In genomic region chr1:21814981-21815583, GRCh38 we compare ENCODE assay signal across 10 cellular contexts. TPM values are rescaled to one million over a fixed set of nuclear protein-coding genes. Genes with fewer than 3 reads are reported as not detected.
DNase-seq lines count a peak whose midpoint lies in the region; ATAC-seq, FAIRE-seq and TF ChIP-seq lines count a peak whose summit lies in the region.
"Had no signal": no experiment of that assay in that cellular context is flagged by ENCODE, and none has a peak within 500 bp of the region (broad histone marks: within the 10 kb centered on the region; RNA-seq: fewer than 3 reads in every experiment).

No MANE protein-coding gene starts in this region.

- no peak overlapping the region for H2AFZ ChIP-seq in astrocyte (ENCODE audit: low read depth, low read length)

- intact Hi-C loops in thyroid gland (cut with DNase I) (no loop called here), sciatic nerve (cut with DNase I) (no loop called here)

- H3K79me2 ChIP-seq in astrocyte (ENCODE audit: insufficient read depth, low read length), result no peaks in the 10 kb centered on the region

- WGBS in thyroid gland, 2 donors, result 92 to 95% methylated on average over 15 of the region's 15 CpGs

- no peak for TF ChIP-seq CTCF in astrocyte (IDR thresholded peaks at IDR 0.05; ENCODE audit: insufficient read depth, low read depth, low read length)
- no peak for TF ChIP-seq CTCF in thyroid gland (IDR thresholded peaks at IDR 0.05)

- no peaks in the 10 kb centered on the region for H3K36me3 Mint-ChIP-seq in CD4-positive, CD25-positive, alpha-beta regulatory T cell
- H3K36me3 Mint-ChIP-seq in astrocyte (ENCODE audit: low read depth, unreplicated experiment) (peaks cover 5% of the 10 kb centered on the region), naive B cell (no peaks in the 10 kb centered on the region)

- H3K4me1 Mint-ChIP-seq in CD4-positive, CD25-positive, alpha-beta regulatory T cell, result peaks cover 0 to 7% (median 1%) of the 10 kb centered on the region in 4 donors
- H3K4me1 Mint-ChIP-seq in astrocyte (ENCODE audit: low read depth, unreplicated experiment), result peaks cover 21% of the 10 kb centered on the region
- H3K4me1 Mint-ChIP-seq in naive B cell, result peaks cover 12 to 24% (median 17%) of the 10 kb centered on the region in 3 donors

- no peaks in the 10 kb centered on the region for H3K4me1 ChIP-seq in CD4-positive, CD25-positive, alpha-beta regulatory T cell (ENCODE audit: control insufficient read depth, insufficient read depth, low read length, poor library complexity, severe bottlenecking)
- H3K4me1 ChIP-seq in astrocyte (ENCODE audit: insufficient read depth, low read length), result peaks cover 11% of the 10 kb centered on the region
- H3K4me1 ChIP-seq in thyroid gland, result peaks cover 6 to 7% of the 10 kb centered on the region in 2 donors

- TF ChIP-seq POLR2A in thyroid gland (IDR thresholded peaks at IDR 0.05), result no peak

- H3K27me3 ChIP-seq in CD4-positive, CD25-positive, alpha-beta regulatory T cell (ENCODE audit: control insufficient read depth, insufficient read depth, low read length), result peaks cover 8% of the 10 kb centered on the region
- H3K27me3 ChIP-seq in astrocyte (ENCODE audit: insufficient read depth, low read length) (no peaks in the 10 kb centered on the region), thyroid gland (no peaks in the 10 kb centered on the region)

- H3K27me3 Mint-ChIP-seq in CD4-positive, CD25-positive, alpha-beta regulatory T cell, result peaks cover 35% of the 10 kb centered on the region
- H3K27me3 Mint-ChIP-seq in astrocyte (ENCODE audit: low read depth, unreplicated experiment), result peaks cover 16% of the 10 kb centered on the region
- peaks cover 5 to 16% (median 13%) of the 10 kb centered on the region in 3 donors for H3K27me3 Mint-ChIP-seq in naive B cell

- no peaks in the 10 kb centered on the region for H3K36me3 ChIP-seq in CD4-positive, CD25-positive, alpha-beta regulatory T cell (ENCODE audit: control insufficient read depth, insufficient read depth, low read length)
- H3K36me3 ChIP-seq in astrocyte (ENCODE audit: insufficient read depth, low read length) (no peaks in the 10 kb centered on the region), thyroid gland (no peaks in the 10 kb centered on the region)

- peak overlapping the region; percentile 80 for H3K4me2 ChIP-seq in astrocyte (ENCODE audit: low read length)

- H3K9me3 Mint-ChIP-seq in CD4-positive, CD25-positive, alpha-beta regulatory T cell, result peaks cover 0 to 4% (median 0%) of the 10 kb centered on the region in 7 donors
- H3K9me3 Mint-ChIP-seq in astrocyte (ENCODE audit: unreplicated experiment), result peaks cover 3% of the 10 kb centered on the region
- peaks cover 0 to 2% (median 0%) of the 10 kb centered on the region in 7 donors for H3K9me3 Mint-ChIP-seq in naive B cell

- no peaks in the 10 kb centered on the region for H3K9me3 ChIP-seq in CD4-positive, CD25-positive, alpha-beta regulatory T cell (ENCODE audit: control insufficient read depth in 2 of 2, low read length in 2 of 2)
- H3K9me3 ChIP-seq in astrocyte (ENCODE audit: insufficient read depth, low read depth, low read length) (no peaks in the 10 kb centered on the region), thyroid gland (no peaks in the 10 kb centered on the region)

- peaks cover 3% of the 10 kb centered on the region for H4K20me1 ChIP-seq in astrocyte (ENCODE audit: insufficient read depth, low read length)

- no peak for FAIRE-seq in astrocyte (lab: Jason Lieb, UNC)
- FAIRE-seq: D721Med had no signal

- ATAC-seq in CD4-positive, CD25-positive, alpha-beta regulatory T cell (ENCODE audit: low read depth in 2 of 2), result no peak
- ATAC-seq in GM18867 (IDR thresholded peaks at IDR 0.05; ENCODE audit: unreplicated experiment) (peak; percentile 23), naive B cell (ENCODE audit: low read depth in 2 of 2) (no peak), sciatic nerve (no peak), GM21576 (IDR thresholded peaks at IDR 0.05; ENCODE audit: unreplicated experiment) (no peak)

- no peak overlapping the region for H3K27ac ChIP-seq in CD4-positive, CD25-positive, alpha-beta regulatory T cell (ENCODE audit: insufficient read depth, low read length, poor library complexity, severe bottlenecking)
- no peak overlapping the region for H3K27ac ChIP-seq in astrocyte (ENCODE audit: low read depth, low read length)
- H3K27ac ChIP-seq in thyroid gland, result no peak overlapping the region
- H3K27ac ChIP-seq: RWPE1 had no signal

- no peak for DNase-seq in CD4-positive, CD25-positive, alpha-beta regulatory T cell
- DNase-seq in astrocyte (ENCODE audit: low read depth), result no peak
- DNase-seq in naive B cell, result no peak
- DNase-seq in thyroid gland, result no peak
- no peak for DNase-seq in sciatic nerve (ENCODE audit: low spot score)
- DNase-seq in stimulated activated CD4-positive, alpha-beta T cell treated with anti-CD3 and anti-CD28 coated beads, Interleukin-4, amount 100 ng/mL, for 24 hours, result no peak

- no peak overlapping the region for H3K27ac Mint-ChIP-seq in CD4-positive, CD25-positive, alpha-beta regulatory T cell
- H3K27ac Mint-ChIP-seq in astrocyte (ENCODE audit: unreplicated experiment), result no peak overlapping the region
- peak overlapping the region in 3 of 6 donors; percentile 40 to 81 (median 80) for H3K27ac Mint-ChIP-seq in naive B cell

- peak overlapping the region in 3 of 4 donors; percentile 28 to 75 (median 68) for H3K4me3 Mint-ChIP-seq in CD4-positive, CD25-positive, alpha-beta regulatory T cell
- H3K4me3 Mint-ChIP-seq in astrocyte (ENCODE audit: unreplicated experiment), result peak overlapping the region; percentile 5
- H3K4me3 Mint-ChIP-seq in naive B cell, result peak overlapping the region; percentile 9 to 78 (median 59)

- H3K4me3 ChIP-seq in CD4-positive, CD25-positive, alpha-beta regulatory T cell (ENCODE audit: low read depth, low read length), result no peak overlapping the region
- H3K4me3 ChIP-seq in astrocyte (ENCODE audit: insufficient read depth, low read depth, low read length) (no peak overlapping the region), thyroid gland (replicated peaks in 1 of 3) (no peak overlapping the region)

- no peak overlapping the region for H3K9ac ChIP-seq in astrocyte (ENCODE audit: low read length)

RNA-seq across cellular contexts. Expression of gene LDLRAD2, which starts 3.0 kb away (rescaled TPM):
- 0.27 TPM for total RNA-seq in CD4-positive, CD25-positive, alpha-beta regulatory T cell
- not detected for polyA plus RNA-seq in CD4-positive, CD25-positive, alpha-beta regulatory T cell
- total RNA-seq in astrocyte (0.14 and 0.22 TPM in 2 replicates), thyroid gland (under 1 TPM in 1 of 4 donors, not detected in 3; 0.22 TPM), sciatic nerve (0.13 TPM)
- not detected for polyA plus RNA-seq in naive B cell (ENCODE audit: low read depth in 6 of 6)

RNA-seq across cellular contexts. Expression of gene USP48, which starts 32.1 kb away (rescaled TPM):
- total RNA-seq in CD4-positive, CD25-positive, alpha-beta regulatory T cell, result 126 TPM
- polyA plus RNA-seq in CD4-positive, CD25-positive, alpha-beta regulatory T cell, result 10 to 100 TPM; 31.3 to 52.9 (median 36.6) TPM
- total RNA-seq in astrocyte (85.7 and 85.8 TPM in 2 replicates), thyroid gland (100 to 1,000 TPM in 1 of 4 donors, 10 to 100 TPM in 3; 77.4 to 113 (median 88.5) TPM), sciatic nerve (112 TPM)
- 10 to 100 TPM; 30.3 to 45.9 (median 39.8) TPM for polyA plus RNA-seq in naive B cell (ENCODE audit: low read depth in 6 of 6)

Comparison
In these comparisons a context has a peak if more than half of its experiments do, and no peak if none do; other contexts are left out.
1. H3K4me3 Mint-ChIP-seq: peak in every context shown above with its lines; median percentile 68 in CD4-positive, CD25-positive, alpha-beta regulatory T cell; 59 in naive B cell; 5 in astrocyte.